ENCODE assay signal across 12 cellular contexts in genomic region chr17:21738877-21739474, GRCh38. TPM values are rescaled to one million over a fixed set of nuclear protein-coding genes. Genes with fewer than 3 reads are reported as not detected.
"Had no signal": no experiment of that assay in that cellular context is flagged by ENCODE, and none has a peak within 500 bp of the region (broad histone marks: within the 10 kb centered on the region; RNA-seq: fewer than 3 reads in every experiment).

No MANE protein-coding gene starts in this region.

RNA-seq across cellular contexts. Expression of gene KCNJ18, which starts 46.7 kb away (rescaled TPM):
- total RNA-seq: activated CD4-positive, alpha-beta memory T cell treated with anti-CD3 and anti-CD28 coated beads, Interleukin-2, amount 10 ng/mL, durations not matched to agents 7 days and 5 days; activated T-cell treated with anti-CD3 and anti-CD28 coated beads, Interleukin-2, amount 50 U/mL, for 4 hours; astrocyte; bronchial epithelial cell; cerebellum; left ventricle myocardium superior; mucosa of gallbladder; natural killer cell; thyroid gland; urinary bladder had no signal
- polyA plus RNA-seq: adipose tissue, sigmoid colon, urinary bladder had no signal
